In the genomic region with DNA sequence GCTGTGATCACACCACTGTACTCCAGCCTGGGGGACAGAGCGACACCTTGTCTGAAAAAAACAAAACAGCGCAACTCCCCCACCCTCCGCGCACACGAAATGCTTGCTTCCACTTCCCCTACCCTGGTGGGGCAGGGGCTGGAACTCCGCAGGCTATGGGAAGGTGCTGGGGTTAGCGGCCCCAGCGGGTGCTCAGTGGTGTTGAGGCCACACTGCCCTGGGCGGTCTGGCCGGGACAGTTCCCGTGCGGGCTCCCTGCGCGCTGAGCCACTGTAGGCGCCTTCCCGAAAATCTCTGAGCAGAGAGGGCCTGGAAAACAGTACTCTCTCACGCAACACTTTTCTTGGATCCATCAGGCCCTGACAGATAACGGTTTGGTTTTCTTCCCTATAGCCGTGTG, we compare ENCODE assay signal across 17 cellular contexts. TPM values are rescaled to one million over a fixed set of nuclear protein-coding genes. Genes with fewer than 3 reads are reported as not detected.
DNase-seq lines count a peak whose midpoint lies in the region; ATAC-seq and TF ChIP-seq lines count a peak whose summit lies in the region.
"Had no signal": no experiment of that assay in that cellular context is flagged by ENCODE, and none has a peak within 500 bp of the region (broad histone marks: within the 10 kb centered on the region; RNA-seq: fewer than 3 reads in every experiment).

No MANE protein-coding gene starts in this region.

- no peak for DNase-seq in NT2/D1 (ENCODE audit: low read depth, low spot score)
- no peak for DNase-seq in esophagus squamous epithelium (lab: John Stamatoyannopoulos, UW)
- DNase-seq in thoracic aorta (ENCODE audit: low spot score) = no peak
- DNase-seq in SKM-1 treated with dmso at 0.1 percent for 144 hours (lab: John Stamatoyannopoulos, UW; ENCODE audit: unreplicated experiment) = no peak
- no peak for DNase-seq in NCI-H226
- no peak for DNase-seq in body of pancreas
- DNase-seq: activated CD4-positive, alpha-beta T cell treated with anti-CD3 and anti-CD28 coated beads, Interleukin-2, amount 10 ng/mL, durations not matched to agents 24 days and 14 days; CD4-positive, alpha-beta T cell; effector memory CD8-positive, alpha-beta T cell; PC-9; stimulated activated CD4-positive, alpha-beta T cell treated with anti-CD3 and anti-CD28 coated beads, Interleukin-4, amount 100 ng/mL, for 24 hours; stimulated activated naive CD4-positive, alpha-beta T cell treated with Interleukin-2 at 50 U/mL for 16 hours; T-helper 17 cell had no signal

- H3K4me1 ChIP-seq in NT2/D1 (ENCODE audit: insufficient read depth, insufficient read length) (peaks cover 8% of the 10 kb centered on the region), esophagus squamous epithelium (peaks cover 8 to 43% (median 20%) of the 10 kb centered on the region in 3 donors), thoracic aorta (ENCODE audit: control insufficient read depth in 1 of 2, low read depth in 2 of 2) (peaks cover 7 to 46% of the 10 kb centered on the region in 2 donors), body of pancreas (peaks cover 25% of the 10 kb centered on the region)
- H3K4me1 ChIP-seq: prostate gland had no signal

- H3K36me3 ChIP-seq in NT2/D1 (ENCODE audit: insufficient read depth, insufficient read length, low read length) = peaks cover 8% of the 10 kb centered on the region
- H3K36me3 ChIP-seq in esophagus squamous epithelium = no peaks in the 10 kb centered on the region
- no peaks in the 10 kb centered on the region for H3K36me3 ChIP-seq in thoracic aorta
- no peaks in the 10 kb centered on the region for H3K36me3 ChIP-seq in body of pancreas (replicated peaks in 1 of 2; ENCODE audit: insufficient read depth in 1 of 2, low read depth in 2 of 2)
- H3K36me3 ChIP-seq: HAP-1, prostate gland had no signal

- intact Hi-C loops in esophagus squamous epithelium (cut with DNase I) (no loop called here), body of pancreas (cut with DNase I) (no loop called here)

- H3K9me3 ChIP-seq in NT2/D1 (ENCODE audit: insufficient read depth, low read length) (no peaks in the 10 kb centered on the region), esophagus squamous epithelium (no peaks in the 10 kb centered on the region), thoracic aorta (no peaks in the 10 kb centered on the region), body of pancreas (no peaks in the 10 kb centered on the region)
- H3K9me3 ChIP-seq: HAP-1, prostate gland had no signal

- TF ChIP-seq POLR2A in esophagus squamous epithelium (IDR thresholded peaks at IDR 0.05) (no peak), body of pancreas (IDR thresholded peaks at IDR 0.05) (no peak)

- H3K27ac ChIP-seq in esophagus squamous epithelium (peak overlapping the region in 3 of 4 donors; percentile 81 to 93 (median 89)), thoracic aorta (peak overlapping the region; percentile 92 to 96), body of pancreas (peak overlapping the region in 1 of 4 donors; percentile 78)
- H3K27ac ChIP-seq: PC-9 had no signal

- peak overlapping the region; percentile 45 for H3K4me3 ChIP-seq in NT2/D1 (ENCODE audit: insufficient read length, low read depth)
- H3K4me3 ChIP-seq in esophagus squamous epithelium = no peak overlapping the region
- peak overlapping the region; percentile 86 for H3K4me3 ChIP-seq in thoracic aorta
- H3K4me3 ChIP-seq in body of pancreas = no peak overlapping the region
- H3K4me3 ChIP-seq: PC-9 had no signal

- no peaks in the 10 kb centered on the region for H3K9me3 Mint-ChIP-seq in nephron
- H3K9me3 Mint-ChIP-seq: activated CD4-positive, alpha-beta T cell treated with anti-CD3 and anti-CD28 coated beads, Interleukin-2, amount 10 ng/mL, durations not matched to agents 24 days and 14 days; CD4-positive, alpha-beta T cell; effector memory CD8-positive, alpha-beta T cell had no signal

- TF ChIP-seq CTCF in esophagus squamous epithelium (IDR thresholded peaks at IDR 0.05) (no peak), nephron (IDR thresholded peaks at IDR 0.05; ENCODE audit: unreplicated experiment in 3 of 3) (no peak), thoracic aorta (IDR thresholded peaks at IDR 0.05) (no peak), body of pancreas (IDR thresholded peaks at IDR 0.05) (no peak)

- no peaks in the 10 kb centered on the region for H3K27me3 Mint-ChIP-seq in nephron (ENCODE audit: low read depth)

- peaks cover 9% of the 10 kb centered on the region for H3K36me3 Mint-ChIP-seq in nephron (ENCODE audit: low read depth)

- H3K27me3 ChIP-seq in NT2/D1 (ENCODE audit: insufficient read depth, insufficient read length) = peaks cover 5% of the 10 kb centered on the region
- peaks cover 0 to 39% (median 0%) of the 10 kb centered on the region in 4 donors for H3K27me3 ChIP-seq in esophagus squamous epithelium
- H3K27me3 ChIP-seq in thoracic aorta (replicated peaks; ENCODE audit: insufficient read depth) = no peaks in the 10 kb centered on the region
- no peaks in the 10 kb centered on the region for H3K27me3 ChIP-seq in body of pancreas

- H3K9ac ChIP-seq in NT2/D1 (ENCODE audit: insufficient read length, low read depth) = peak overlapping the region; percentile 82

- peak overlapping the region; percentile 60 to 72 (median 62) for H3K4me3 Mint-ChIP-seq in nephron
- H3K4me3 Mint-ChIP-seq: activated CD4-positive, alpha-beta T cell treated with anti-CD3 and anti-CD28 coated beads, Interleukin-2, amount 10 ng/mL, durations not matched to agents 24 days and 14 days; CD4-positive, alpha-beta T cell; effector memory CD8-positive, alpha-beta T cell; T-helper 17 cell had no signal

- H3K27ac Mint-ChIP-seq in nephron = peak overlapping the region; percentile 74 to 94 (median 91)
- H3K27ac Mint-ChIP-seq: activated CD4-positive, alpha-beta T cell treated with anti-CD3 and anti-CD28 coated beads, Interleukin-2, amount 10 ng/mL, durations not matched to agents 24 days and 14 days; CD4-positive, alpha-beta T cell; effector memory CD8-positive, alpha-beta T cell; T-helper 17 cell had no signal

- H3K4me1 Mint-ChIP-seq in nephron = peaks cover 12% of the 10 kb centered on the region
- H3K4me1 Mint-ChIP-seq: activated CD4-positive, alpha-beta T cell treated with anti-CD3 and anti-CD28 coated beads, Interleukin-2, amount 10 ng/mL, durations not matched to agents 24 days and 14 days had no signal

- 77 to 83% methylated on average over 8 to 14 of the region's 19 CpGs for WGBS in esophagus squamous epithelium, 2 donors
- 76 to 81% methylated on average over 8 to 11 of the region's 19 CpGs for WGBS in body of pancreas, 2 donors

- ATAC-seq in thoracic aorta (ENCODE audit: insufficient number of reproducible peaks, low FRiP score, low read depth) = no peak
- no peak for ATAC-seq in HG02571 (IDR thresholded peaks at IDR 0.05; ENCODE audit: unreplicated experiment)
- ATAC-seq in body of pancreas = no peak
- ATAC-seq: effector memory CD8-positive, alpha-beta T cell; T-helper 17 cell had no signal

RNA-seq across cellular contexts. Expression of gene WTIP, which starts 1.1 kb away (rescaled TPM):
- total RNA-seq in esophagus squamous epithelium (1 to 10 TPM in 3 of 4 donors, under 1 TPM in 1; 0.49 to 9.3 (median 2.4) TPM), thoracic aorta (100 to 1,000 TPM; 110 to 175 TPM), body of pancreas (1 to 10 TPM; 3.0 to 8.3 TPM)

RNA-seq across cellular contexts. Expression of gene UBA2, which starts 52.3 kb away (rescaled TPM):
- total RNA-seq in esophagus squamous epithelium (100 to 1,000 TPM in 1 of 4 donors, 10 to 100 TPM in 3; 35.5 to 116 (median 82.1) TPM), thoracic aorta (100 to 1,000 TPM; 105 to 107 TPM), body of pancreas (10 to 100 TPM; 37.4 to 51.7 TPM)

Comparison
In these comparisons a context has a peak if more than half of its experiments do, and no peak if none do; other contexts are left out.
1. H3K4me3 ChIP-seq: peak in NT2/D1 (single experiment) and thoracic aorta (single experiment); none in esophagus squamous epithelium (0 of 4) and body of pancreas (0 of 2).
2. RNA of gene WTIP, which starts 1.1 kb away (total RNA-seq): 110 to 175 TPM in thoracic aorta; 3.0 to 8.3 TPM in body of pancreas and 0.49 to 9.3 TPM in esophagus squamous epithelium; every median in the first group is over 10 times any median in the second.